Comparison of ENCODE assay signal across 1 cellular context in the genomic region with DNA sequence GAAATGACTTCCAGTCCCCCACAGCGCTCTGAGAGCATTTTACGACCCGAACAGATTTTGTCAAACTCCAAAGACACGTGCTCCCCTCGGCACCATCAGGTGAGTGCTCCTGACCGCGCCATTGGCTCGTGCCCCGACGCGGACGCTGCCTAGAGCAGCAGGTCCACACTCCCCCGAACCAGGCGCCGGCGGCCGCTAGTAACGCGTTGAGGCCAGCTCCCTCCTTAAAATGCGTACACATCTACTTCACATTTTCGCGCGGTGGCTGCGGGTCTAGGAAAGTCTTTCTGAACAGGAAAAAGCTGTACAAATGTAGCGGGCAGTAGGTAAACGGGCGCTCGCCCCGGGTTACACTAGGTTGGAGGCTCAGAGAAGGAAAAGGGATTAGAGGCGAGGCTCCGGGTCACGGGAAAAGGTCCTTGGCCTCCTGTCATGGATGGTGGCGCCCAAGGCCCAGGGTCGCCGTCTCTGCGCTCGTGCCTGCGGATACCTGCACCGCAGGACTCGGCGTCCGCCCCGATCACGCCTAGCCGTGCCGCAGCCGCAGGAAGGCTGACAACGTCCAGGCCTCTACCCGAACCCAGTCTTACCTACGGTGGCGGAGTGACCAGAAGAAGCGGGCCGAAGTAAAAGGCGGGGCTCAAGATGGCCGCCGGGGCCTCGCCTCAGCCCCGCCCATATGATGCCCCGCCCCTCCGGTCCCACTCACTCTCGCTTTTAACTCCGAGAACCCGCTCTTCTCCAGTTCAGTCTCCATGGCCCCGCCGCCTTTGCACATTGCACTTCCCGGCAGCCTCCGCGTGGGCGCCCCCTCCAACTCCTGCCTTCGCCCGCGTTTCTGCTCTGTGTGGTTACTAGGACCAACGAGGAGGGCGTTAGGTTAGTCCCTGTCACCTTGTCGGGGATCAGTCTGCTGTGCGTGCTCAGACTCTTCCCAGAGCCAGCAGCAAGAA.
TF ChIP-seq lines count a peak whose summit lies in the region.

A gene with protein sequence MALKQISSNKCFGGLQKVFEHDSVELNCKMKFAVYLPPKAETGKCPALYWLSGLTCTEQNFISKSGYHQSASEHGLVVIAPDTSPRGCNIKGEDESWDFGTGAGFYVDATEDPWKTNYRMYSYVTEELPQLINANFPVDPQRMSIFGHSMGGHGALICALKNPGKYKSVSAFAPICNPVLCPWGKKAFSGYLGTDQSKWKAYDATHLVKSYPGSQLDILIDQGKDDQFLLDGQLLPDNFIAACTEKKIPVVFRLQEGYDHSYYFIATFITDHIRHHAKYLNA (minus strand): TSS at position 647 of the 953 bp plus-strand sequence. CDS start 5,748 bp downstream, outside the sequence.

TF ChIP-seq in K562, 482 proteins besides CTCF, POLR2A, EP300 and RAD21 (continued from another document and continues in another):
- TF ChIP-seq LCOR (CRISPR knock-in tag; IDR thresholded peaks at IDR 0.05) (peak; percentile 53; the same call in 1 of the 2 replicates), TOE1 (IDR thresholded peaks at IDR 0.05; ENCODE audit: borderline replicate concordance) (no peak), TOE1 (CRISPR knock-in tag; IDR thresholded peaks at IDR 0.05; ENCODE audit: borderline replicate concordance, low read depth) (no peak), KLF6 (CRISPR knock-in tag; IDR thresholded peaks at IDR 0.05; ENCODE audit: borderline replicate concordance) (no peak; the same call in 1 of the 2 replicates), ZNF717 (CRISPR knock-in tag; IDR thresholded peaks at IDR 0.05) (no peak), CREB3 (tag; conservative IDR thresholded peaks at IDR 0.05; ENCODE audit: low read depth) (no peak; the same call in 1 of the 2 replicates), ZFP91 (CRISPR knock-in tag; IDR thresholded peaks at IDR 0.05) (no peak), YY1 (IDR thresholded peaks at IDR 0.05; ENCODE audit: borderline replicate concordance in 1 of 3, control insufficient read depth in 1 of 3, extremely low read depth in 1 of 3, insufficient read depth in 3 of 3, insufficient read length in 1 of 3, insufficient replicate concordance in 2 of 3, low read depth in 1 of 3, low read length in 2 of 3) (peak; percentile 70 to 97 (median 93)), ZBTB8A (IDR thresholded peaks at IDR 0.05; ENCODE audit: partially characterized antibody) (no peak), RBM17 (IDR thresholded peaks at IDR 0.05; ENCODE audit: borderline replicate concordance, low read depth, low read length) (no peak), THRA (IDR thresholded peaks at IDR 0.05) (no peak), ZBTB26 (CRISPR knock-in tag; IDR thresholded peaks at IDR 0.05) (no peak), MIER1 (IDR thresholded peaks at IDR 0.05; ENCODE audit: low read depth) (no peak), DNMT1 (IDR thresholded peaks at IDR 0.05) (no peak), RBM34 (IDR thresholded peaks at IDR 0.05; ENCODE audit: borderline replicate concordance, insufficient read depth, low read length) (no peak), RBFOX2 (IDR thresholded peaks at IDR 0.05; ENCODE audit: low read depth, low read length) (peak; percentile 91), ZBED1 (IDR thresholded peaks at IDR 0.05) (peak; percentile 48; the same call in 1 of the 2 replicates), RFX5 (IDR thresholded peaks at IDR 0.05; ENCODE audit: low read depth, low read length) (no peak), DDX20 (tag; IDR thresholded peaks at IDR 0.05; ENCODE audit: low read depth) (no peak), ZNF699 (CRISPR knock-in tag; IDR thresholded peaks at IDR 0.05; ENCODE audit: insufficient replicate concordance) (no peak), ELF1 (tag; IDR thresholded peaks at IDR 0.05) (0 out of 2 replicates have a peak, but pooled peaks have one; percentile 33), GABPB1 (CRISPR knock-in tag; IDR thresholded peaks at IDR 0.05) (peak; percentile 61; the same call in 1 of the 2 replicates), STAT5B (CRISPR knock-in tag; IDR thresholded peaks at IDR 0.05) (no peak), CHD4 (IDR thresholded peaks at IDR 0.05; ENCODE audit: insufficient read depth, insufficient replicate concordance, low read depth, low read length, poor library complexity, severe bottlenecking) (no peak), ZNF408 (CRISPR knock-in tag; IDR thresholded peaks at IDR 0.05; ENCODE audit: low read depth) (no peak), RBM15 (IDR thresholded peaks at IDR 0.05; ENCODE audit: insufficient read depth, low read length) (no peak), RREB1 (CRISPR knock-in tag; IDR thresholded peaks at IDR 0.05) (no peak), TAF7 (tag; IDR thresholded peaks at IDR 0.05) (0 out of 2 replicates have a peak, but pooled peaks have one; percentile 24), SREBF1 (IDR thresholded peaks at IDR 0.05; ENCODE audit: borderline replicate concordance, low read depth, low read length) (no peak), NFXL1 (CRISPR knock-in tag; IDR thresholded peaks at IDR 0.05) (no peak), TBP (optimal IDR thresholded peaks at IDR 0.05; ENCODE audit: low read depth, low read length) (peak; percentile 82), MAZ (CRISPR knock-in tag; conservative IDR thresholded peaks at IDR 0.05 in 1 of 2, IDR thresholded peaks at IDR 0.05 in 1 of 2) (peak; percentile 56 to 59; a peak in 3 of 4 replicates), HDAC8 (tag; IDR thresholded peaks at IDR 0.05) (no peak), ZNF133 (CRISPR knock-in tag; IDR thresholded peaks at IDR 0.05) (no peak), PHTF2 (CRISPR knock-in tag; IDR thresholded peaks at IDR 0.05) (no peak), TAF9B (IDR thresholded peaks at IDR 0.05; ENCODE audit: partially characterized antibody) (peak; percentile 35), ILF3 (IDR thresholded peaks at IDR 0.05; ENCODE audit: borderline replicate concordance) (no peak), MAFG (tag; conservative IDR thresholded peaks at IDR 0.05) (no peak), STAG1 (CRISPR knock-in tag; IDR thresholded peaks at IDR 0.05; ENCODE audit: borderline replicate concordance) (no peak), PTRF (tag; IDR thresholded peaks at IDR 0.05) (no peak), ZNF583 (CRISPR knock-in tag; IDR thresholded peaks at IDR 0.05) (no peak), ZNF507 (tag; conservative IDR thresholded peaks at IDR 0.05) (no peak), GABPB2 (CRISPR knock-in tag; conservative IDR thresholded peaks at IDR 0.05) (no peak), EWSR1 (IDR thresholded peaks at IDR 0.05; ENCODE audit: borderline replicate concordance, low read depth, partially characterized antibody) (no peak)
- TF ChIP-seq, protein P1, sequence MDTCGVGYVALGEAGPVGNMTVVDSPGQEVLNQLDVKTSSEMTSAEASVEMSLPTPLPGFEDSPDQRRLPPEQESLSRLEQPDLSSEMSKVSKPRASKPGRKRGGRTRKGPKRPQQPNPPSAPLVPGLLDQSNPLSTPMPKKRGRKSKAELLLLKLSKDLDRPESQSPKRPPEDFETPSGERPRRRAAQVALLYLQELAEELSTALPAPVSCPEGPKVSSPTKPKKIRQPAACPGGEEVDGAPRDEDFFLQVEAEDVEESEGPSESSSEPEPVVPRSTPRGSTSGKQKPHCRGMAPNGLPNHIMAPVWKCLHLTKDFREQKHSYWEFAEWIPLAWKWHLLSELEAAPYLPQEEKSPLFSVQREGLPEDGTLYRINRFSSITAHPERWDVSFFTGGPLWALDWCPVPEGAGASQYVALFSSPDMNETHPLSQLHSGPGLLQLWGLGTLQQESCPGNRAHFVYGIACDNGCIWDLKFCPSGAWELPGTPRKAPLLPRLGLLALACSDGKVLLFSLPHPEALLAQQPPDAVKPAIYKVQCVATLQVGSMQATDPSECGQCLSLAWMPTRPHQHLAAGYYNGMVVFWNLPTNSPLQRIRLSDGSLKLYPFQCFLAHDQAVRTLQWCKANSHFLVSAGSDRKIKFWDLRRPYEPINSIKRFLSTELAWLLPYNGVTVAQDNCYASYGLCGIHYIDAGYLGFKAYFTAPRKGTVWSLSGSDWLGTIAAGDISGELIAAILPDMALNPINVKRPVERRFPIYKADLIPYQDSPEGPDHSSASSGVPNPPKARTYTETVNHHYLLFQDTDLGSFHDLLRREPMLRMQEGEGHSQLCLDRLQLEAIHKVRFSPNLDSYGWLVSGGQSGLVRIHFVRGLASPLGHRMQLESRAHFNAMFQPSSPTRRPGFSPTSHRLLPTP (IDR thresholded peaks at IDR 0.05; ENCODE audit: borderline replicate concordance, extremely low read depth, insufficient read length) = no peak
- TF ChIP-seq, protein P2, sequence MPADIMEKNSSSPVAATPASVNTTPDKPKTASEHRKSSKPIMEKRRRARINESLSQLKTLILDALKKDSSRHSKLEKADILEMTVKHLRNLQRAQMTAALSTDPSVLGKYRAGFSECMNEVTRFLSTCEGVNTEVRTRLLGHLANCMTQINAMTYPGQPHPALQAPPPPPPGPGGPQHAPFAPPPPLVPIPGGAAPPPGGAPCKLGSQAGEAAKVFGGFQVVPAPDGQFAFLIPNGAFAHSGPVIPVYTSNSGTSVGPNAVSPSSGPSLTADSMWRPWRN (IDR thresholded peaks at IDR 0.05; ENCODE audit: low read depth) = no peak
- TF ChIP-seq, protein P3, sequence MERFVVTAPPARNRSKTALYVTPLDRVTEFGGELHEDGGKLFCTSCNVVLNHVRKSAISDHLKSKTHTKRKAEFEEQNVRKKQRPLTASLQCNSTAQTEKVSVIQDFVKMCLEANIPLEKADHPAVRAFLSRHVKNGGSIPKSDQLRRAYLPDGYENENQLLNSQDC (CRISPR knock-in tag; IDR thresholded peaks at IDR 0.05) = no peak
